14 cellular contexts compared by ENCODE assay signal in the genomic region with DNA sequence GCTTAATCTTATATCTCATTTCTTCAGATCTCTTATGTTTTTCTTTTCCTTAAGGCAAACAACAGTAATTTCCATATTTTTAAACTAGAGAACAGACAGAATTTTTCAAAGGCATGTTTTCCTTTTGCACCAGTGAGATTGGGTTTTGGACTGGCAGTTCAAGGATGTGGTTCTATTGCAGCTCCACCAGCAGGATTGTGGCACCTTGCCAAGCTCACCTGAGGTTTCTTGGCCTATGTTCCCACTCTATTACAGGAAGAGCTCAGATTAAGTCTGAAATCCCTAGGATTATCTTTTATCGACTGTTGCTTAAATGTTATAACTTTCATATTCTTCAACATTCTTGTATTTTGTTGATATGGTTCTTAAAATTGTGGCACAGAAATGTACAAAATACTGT.
"Had no signal": no experiment of that assay in that cellular context is flagged by ENCODE, and none has a peak within 500 bp of the region (broad histone marks: within the 10 kb centered on the region; RNA-seq: fewer than 3 reads in every experiment).

No MANE protein-coding gene starts in this region.

- H3K4me2 ChIP-seq: neural progenitor cell had no signal

- H3K4me3 ChIP-seq: gastroesophageal sphincter, heart right ventricle, lung, neural progenitor cell, right lobe of liver, upper lobe of right lung had no signal

- H3K27me3 ChIP-seq: gastroesophageal sphincter, heart right ventricle, neural progenitor cell, right lobe of liver, upper lobe of right lung had no signal

- H3K9ac ChIP-seq: neural progenitor cell had no signal

- H3K9me3 ChIP-seq: gastroesophageal sphincter, heart right ventricle, right lobe of liver, upper lobe of right lung had no signal

- H3K27ac ChIP-seq: gastroesophageal sphincter, heart right ventricle, neural progenitor cell, right lobe of liver, upper lobe of right lung had no signal

- ATAC-seq: activated naive CD8-positive, alpha-beta T cell treated with anti-CD3 and anti-CD28 coated beads, Interleukin-2, amount 50 U/mL, for 24 hours; activated T-helper 17 cell treated with anti-CD3 and anti-CD28 coated beads, Interleukin-2, amount 50 U/mL, for 72 hours; gastroesophageal sphincter; heart right ventricle; left colon; right lobe of liver; upper lobe of right lung had no signal

- H3K36me3 ChIP-seq: gastroesophageal sphincter, heart right ventricle, neural progenitor cell, right lobe of liver, upper lobe of right lung had no signal

- DNase-seq: activated CD4-positive, CD25-positive, alpha-beta regulatory T cell treated with anti-CD3 and anti-CD28 coated beads, Interleukin-2, amount 50 U/mL, for 72 hours; activated naive CD4-positive, alpha-beta T cell treated with Interleukin-2 at 50 U/mL for 16 hours; activated naive CD8-positive, alpha-beta T cell treated with anti-CD3 and anti-CD28 coated beads, Interleukin-2, amount 50 U/mL, for 24 hours; activated T-cell treated with anti-CD3 and anti-CD28 coated beads for 4 hours; aorta; heart right ventricle; midbrain; right lobe of liver; upper lobe of right lung had no signal

- H3K4me1 ChIP-seq: neural progenitor cell, right lobe of liver, upper lobe of right lung had no signal

- H2AFZ ChIP-seq: neural progenitor cell had no signal
